ENCODE assay signal across 9 cellular contexts in genomic region chr11:66045177-66045639, GRCh38. TPM values are rescaled to one million over a fixed set of nuclear protein-coding genes. Genes with fewer than 3 reads are reported as not detected.
DNase-seq lines count a peak whose midpoint lies in the region; ATAC-seq, FAIRE-seq and TF ChIP-seq lines count a peak whose summit lies in the region.
"Had no signal": no experiment of that assay in that cellular context is flagged by ENCODE, and none has a peak within 500 bp of the region (broad histone marks: within the 10 kb centered on the region; RNA-seq: fewer than 3 reads in every experiment).

No MANE protein-coding gene starts in this region.

- DNase-seq in HTR-8/SVneo (ENCODE audit: insufficient read length, low spot score): peak; percentile 95
- DNase-seq in OCI-M2 (lab: John Stamatoyannopoulos, UW; ENCODE audit: unreplicated experiment): peak; percentile 41
- peak; percentile 86 for DNase-seq in activated T-cell treated with anti-CD3 and anti-CD28 coated beads for 1 hour (ENCODE audit: low read depth)
- DNase-seq in epidermal melanocyte (ENCODE audit: insufficient read length, low spot score): peak; percentile 97
- DNase-seq in myocyte (ENCODE audit: low read depth): peak; percentile 80
- DNase-seq in stimulated activated CD8-positive, alpha-beta memory T cell treated with anti-CD3 and anti-CD28 coated beads, Interleukin-4, amount 100 ng/mL, for 48 hours: peak; percentile 92

- peak; percentile 99 for FAIRE-seq in HTR-8/SVneo (lab: Jason Lieb, UNC)

- ATAC-seq in GM21367 (IDR thresholded peaks at IDR 0.05; ENCODE audit: unreplicated experiment): no peak

- TF ChIP-seq CTCF in GM12873 (IDR thresholded peaks at IDR 0.05; ENCODE audit: insufficient read depth, low read depth, low read length, missing control alignments): peak; percentile 98

RNA-seq across cellular contexts. Expression of gene GAL3ST3, which starts 3.8 kb away (rescaled TPM):
- total RNA-seq in myocyte: not detected in 2 replicates
- 1.6 TPM for polyA plus RNA-seq in myocyte (2012)
- total RNA-seq: mononuclear cell had no signal

RNA-seq across cellular contexts. Expression of gene SF3B2, which starts 7.0 kb away (rescaled TPM):
- total RNA-seq in myocyte: 115 and 134 TPM in 2 replicates
- 143 TPM for polyA plus RNA-seq in myocyte (2012)

RNA-seq across cellular contexts. Expression of gene CATSPER1, which starts 18.9 kb away (rescaled TPM):
- not detected in 2 replicates for total RNA-seq in myocyte
- 1.9 TPM for polyA plus RNA-seq in myocyte (2012)

RNA-seq across cellular contexts. Expression of gene PACS1, which starts 24.9 kb away (rescaled TPM):
- 25.4 and 26.6 TPM in 2 replicates for total RNA-seq in myocyte
- 60.5 TPM for polyA plus RNA-seq in myocyte (2012)

RNA-seq across cellular contexts. Expression of gene CST6, which starts 33.4 kb away (rescaled TPM):
- total RNA-seq in myocyte: 1.9 TPM in 1 of 2 replicates, not detected in the other
- polyA plus RNA-seq in myocyte (2012): 1.2 TPM
- total RNA-seq: mononuclear cell had no signal

Comparison
In these comparisons a context has a peak if more than half of its experiments do, and no peak if none do; other contexts are left out.
1. DNase-seq: peak in every context shown above with its lines; median percentile 97 in epidermal melanocyte; 95 in HTR-8/SVneo; 92 in stimulated activated CD8-positive, alpha-beta memory T cell treated with anti-CD3 and anti-CD28 coated beads, Interleukin-4, amount 100 ng/mL, for 48 hours; 86 in activated T-cell treated with anti-CD3 and anti-CD28 coated beads for 1 hour; 80 in myocyte; 41 in OCI-M2.